ENCODE assay signal across 21 cellular contexts in the genomic region with DNA sequence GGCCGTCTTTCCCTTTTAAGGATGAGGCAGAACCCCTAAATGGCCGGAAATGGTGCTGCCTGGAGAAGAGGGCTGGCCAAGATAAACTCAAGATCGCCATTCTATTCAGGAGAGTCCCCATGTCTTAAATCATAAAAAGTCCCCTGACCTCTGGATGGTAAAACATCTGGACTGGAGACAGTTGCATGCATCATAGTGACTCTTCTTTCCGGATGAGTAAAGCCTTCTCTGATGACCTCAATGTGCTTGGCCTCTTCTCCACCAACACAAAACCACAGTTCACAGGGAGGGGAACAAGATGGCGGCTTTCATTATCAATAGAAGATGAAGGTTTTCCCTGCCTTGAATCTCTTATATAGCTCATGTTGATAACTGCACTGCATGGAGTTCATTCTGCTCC. TPM values are rescaled to one million over a fixed set of nuclear protein-coding genes. Genes with fewer than 3 reads are reported as not detected.
DNase-seq lines count a peak whose midpoint lies in the region; ATAC-seq and TF ChIP-seq lines count a peak whose summit lies in the region.
"Had no signal": no experiment of that assay in that cellular context is flagged by ENCODE, and none has a peak within 500 bp of the region (broad histone marks: within the 10 kb centered on the region; RNA-seq: fewer than 3 reads in every experiment).

No MANE protein-coding gene starts in this region.

- no peaks in the 10 kb centered on the region for H3K36me3 Mint-ChIP-seq in activated CD8-positive, alpha-beta T cell treated with anti-CD3 and anti-CD28 coated beads for 36 hours (ENCODE audit: low read depth)
- H3K36me3 Mint-ChIP-seq in activated CD8-positive, alpha-beta T cell treated with anti-CD3 and anti-CD28 coated beads, Interleukin-2, amount 10 ng/mL, durations not matched to agents 7 days and 5 days (ENCODE audit: low read depth): no peaks in the 10 kb centered on the region

- CTCF ChIA-PET in activated CD8-positive, alpha-beta T cell treated with anti-CD3 and anti-CD28 coated beads for 36 hours (lab: Charles Lee): interaction anchor here (1.0 to 1.5 kb wide), 2 partner anchors 26 to 202 kb away, joined by 3 read pairs; no protein-coding TSS in a partner anchor
- CTCF ChIA-PET in activated CD8-positive, alpha-beta T cell treated with anti-CD3 and anti-CD28 coated beads, Interleukin-2, amount 10 ng/mL, durations not matched to agents 7 days and 5 days (lab: Charles Lee): no interaction called here

- DNase-seq in activated CD8-positive, alpha-beta T cell treated with anti-CD3 and anti-CD28 coated beads for 36 hours: peak; percentile 25
- DNase-seq in activated CD8-positive, alpha-beta T cell treated with anti-CD3 and anti-CD28 coated beads, Interleukin-2, amount 10 ng/mL, durations not matched to agents 7 days and 5 days: no peak
- DNase-seq in HT1080 (ENCODE audit: low read depth): peak; percentile 79
- peak; percentile 83 for DNase-seq in choroid plexus epithelial cell (ENCODE audit: low read depth)
- DNase-seq in stimulated activated naive CD8-positive, alpha-beta T cell treated with anti-CD3 and anti-CD28 coated beads, Interleukin-15, amount 100 ng/mL, for 72 hours: no peak
- DNase-seq in Right ventricle myocardium inferior (ENCODE audit: missing footprints): no peak
- DNase-seq in activated naive CD4-positive, alpha-beta T cell (lab: John Stamatoyannopoulos, UW): no peak
- DNase-seq: ACHN; activated gamma-delta T cell; Caco-2; erythroblast; left colon; mucosa of descending colon; NCI-H187; NCI-H510A treated with DMSO at 0.1 percent for 48 hours; nucleus accumbens; stimulated activated CD4-positive, alpha-beta T cell treated with anti-CD3 and anti-CD28 coated beads, Interleukin-4, amount 100 ng/mL, for 1 hour; tibial artery had no signal

- H3K27me3 Mint-ChIP-seq in activated CD8-positive, alpha-beta T cell treated with anti-CD3 and anti-CD28 coated beads for 36 hours: peaks cover 48% of the 10 kb centered on the region
- peaks cover 50% of the 10 kb centered on the region for H3K27me3 Mint-ChIP-seq in activated CD8-positive, alpha-beta T cell treated with anti-CD3 and anti-CD28 coated beads, Interleukin-2, amount 10 ng/mL, durations not matched to agents 7 days and 5 days (ENCODE audit: low read depth)
- H3K27me3 Mint-ChIP-seq in stimulated activated naive CD8-positive, alpha-beta T cell treated with anti-CD3 and anti-CD28 coated beads, Interleukin-15, amount 100 ng/mL, for 72 hours: peaks cover 74% of the 10 kb centered on the region

- H3K4me3 ChIP-seq in choroid plexus epithelial cell (ENCODE audit: low read depth, low read length): no peak overlapping the region
- H3K4me3 ChIP-seq: mucosa of descending colon, tibial artery had no signal

- intact Hi-C loops in activated CD8-positive, alpha-beta T cell treated with anti-CD3 and anti-CD28 coated beads for 36 hours (cut with micrococcal nuclease): no loop called here
- intact Hi-C loops in Right ventricle myocardium inferior (cut with DNase I): no loop called here

- no peak for TF ChIP-seq CTCF in activated CD8-positive, alpha-beta T cell treated with anti-CD3 and anti-CD28 coated beads for 36 hours (IDR thresholded peaks at IDR 0.05)
- no peak for TF ChIP-seq CTCF in choroid plexus epithelial cell (conservative IDR thresholded peaks at IDR 0.05; ENCODE audit: low read depth, low read length)

- TF ChIP-seq POLR2A in GM18505 (IDR thresholded peaks at IDR 0.05; ENCODE audit: borderline replicate concordance, extremely low read depth, insufficient read depth, insufficient read length): no peak

- H3K9me3 Mint-ChIP-seq in activated CD8-positive, alpha-beta T cell treated with anti-CD3 and anti-CD28 coated beads for 36 hours: no peaks in the 10 kb centered on the region
- H3K9me3 Mint-ChIP-seq in activated CD8-positive, alpha-beta T cell treated with anti-CD3 and anti-CD28 coated beads, Interleukin-2, amount 10 ng/mL, durations not matched to agents 7 days and 5 days (ENCODE audit: insufficient read depth): no peaks in the 10 kb centered on the region
- H3K9me3 Mint-ChIP-seq in stimulated activated naive CD8-positive, alpha-beta T cell treated with anti-CD3 and anti-CD28 coated beads, Interleukin-15, amount 100 ng/mL, for 72 hours: no peaks in the 10 kb centered on the region
- H3K9me3 Mint-ChIP-seq: dendritic cell treated with granulocyte-macrophage colony-stimulating factor and Interleukin-4, amounts not matched to agents 40 ng/mL and 50 ng/mL, for 4 days had no signal

- no peak overlapping the region for H3K4me3 Mint-ChIP-seq in activated CD8-positive, alpha-beta T cell treated with anti-CD3 and anti-CD28 coated beads for 36 hours
- no peak overlapping the region for H3K4me3 Mint-ChIP-seq in activated CD8-positive, alpha-beta T cell treated with anti-CD3 and anti-CD28 coated beads, Interleukin-2, amount 10 ng/mL, durations not matched to agents 7 days and 5 days
- no peak overlapping the region for H3K4me3 Mint-ChIP-seq in stimulated activated naive CD8-positive, alpha-beta T cell treated with anti-CD3 and anti-CD28 coated beads, Interleukin-15, amount 100 ng/mL, for 72 hours
- H3K4me3 Mint-ChIP-seq: dendritic cell treated with granulocyte-macrophage colony-stimulating factor and Interleukin-4, amounts not matched to agents 40 ng/mL and 50 ng/mL, for 4 days had no signal

- POLR2A ChIA-PET in activated CD8-positive, alpha-beta T cell treated with anti-CD3 and anti-CD28 coated beads for 36 hours (lab: Charles Lee): no interaction called here
- POLR2A ChIA-PET in activated CD8-positive, alpha-beta T cell treated with anti-CD3 and anti-CD28 coated beads, Interleukin-2, amount 10 ng/mL, durations not matched to agents 7 days and 5 days (lab: Charles Lee): no interaction called here

- peak; percentile 59 for ATAC-seq in activated CD8-positive, alpha-beta T cell treated with anti-CD3 and anti-CD28 coated beads for 36 hours
- no peak for ATAC-seq in activated CD8-positive, alpha-beta T cell treated with anti-CD3 and anti-CD28 coated beads, Interleukin-2, amount 10 ng/mL, durations not matched to agents 7 days and 5 days
- ATAC-seq in stimulated activated naive CD8-positive, alpha-beta T cell treated with anti-CD3 and anti-CD28 coated beads, Interleukin-15, amount 100 ng/mL, for 72 hours: peak; percentile 31
- ATAC-seq in GM18505 (IDR thresholded peaks at IDR 0.05; ENCODE audit: unreplicated experiment) (no peak), Right ventricle myocardium inferior (no peak)
- ATAC-seq: left colon, mucosa of descending colon, sciatic nerve had no signal

- H3K27ac Mint-ChIP-seq in activated CD8-positive, alpha-beta T cell treated with anti-CD3 and anti-CD28 coated beads for 36 hours: no peak overlapping the region
- no peak overlapping the region for H3K27ac Mint-ChIP-seq in activated CD8-positive, alpha-beta T cell treated with anti-CD3 and anti-CD28 coated beads, Interleukin-2, amount 10 ng/mL, durations not matched to agents 7 days and 5 days
- H3K27ac Mint-ChIP-seq in stimulated activated naive CD8-positive, alpha-beta T cell treated with anti-CD3 and anti-CD28 coated beads, Interleukin-15, amount 100 ng/mL, for 72 hours: no peak overlapping the region
- H3K27ac Mint-ChIP-seq: dendritic cell treated with granulocyte-macrophage colony-stimulating factor and Interleukin-4, amounts not matched to agents 40 ng/mL and 50 ng/mL, for 4 days had no signal

- H3K4me1 Mint-ChIP-seq in activated CD8-positive, alpha-beta T cell treated with anti-CD3 and anti-CD28 coated beads for 36 hours (ENCODE audit: low read depth): peaks cover 19% of the 10 kb centered on the region
- peaks cover 21% of the 10 kb centered on the region for H3K4me1 Mint-ChIP-seq in activated CD8-positive, alpha-beta T cell treated with anti-CD3 and anti-CD28 coated beads, Interleukin-2, amount 10 ng/mL, durations not matched to agents 7 days and 5 days (ENCODE audit: low read depth)
- peaks cover 28% of the 10 kb centered on the region for H3K4me1 Mint-ChIP-seq in stimulated activated naive CD8-positive, alpha-beta T cell treated with anti-CD3 and anti-CD28 coated beads, Interleukin-15, amount 100 ng/mL, for 72 hours

RNA-seq across cellular contexts. Expression of gene H6PD, which starts 27.5 kb away (rescaled TPM):
- total RNA-seq in activated CD8-positive, alpha-beta T cell treated with anti-CD3 and anti-CD28 coated beads for 36 hours: 1 to 10 TPM; 7.5 to 7.8 TPM
- total RNA-seq in activated CD8-positive, alpha-beta T cell treated with anti-CD3 and anti-CD28 coated beads, Interleukin-2, amount 10 ng/mL, durations not matched to agents 7 days and 5 days: 10 to 100 TPM in 1 of 2 experiments, 1 to 10 TPM in 1; 9.7 to 10.2 TPM
- 5.6 and 7.3 TPM in 2 replicates for total RNA-seq in HT1080 (2014; rRNA removed; shearing (Covaris generic))
- 16.8 and 18.5 TPM in 2 replicates for polyA plus RNA-seq in HT1080 (2015; cell fraction: cytosol; rRNA removed)
- 25.8 and 30.7 TPM in 2 replicates for polyA plus RNA-seq in HT1080 (2015; cell fraction: nucleus; rRNA removed)
- 18.7 TPM for total RNA-seq in Right ventricle myocardium inferior

Comparison
In these comparisons a context has a peak if more than half of its experiments do, and no peak if none do; other contexts are left out.
1. ATAC-seq: peak in activated CD8-positive, alpha-beta T cell treated with anti-CD3 and anti-CD28 coated beads for 36 hours (single experiment) and stimulated activated naive CD8-positive, alpha-beta T cell treated with anti-CD3 and anti-CD28 coated beads, Interleukin-15, amount 100 ng/mL, for 72 hours (single experiment); none in activated CD8-positive, alpha-beta T cell treated with anti-CD3 and anti-CD28 coated beads, Interleukin-2, amount 10 ng/mL, durations not matched to agents 7 days and 5 days (single experiment), GM18505 (single experiment) and Right ventricle myocardium inferior (single experiment).
2. DNase-seq: peak in activated CD8-positive, alpha-beta T cell treated with anti-CD3 and anti-CD28 coated beads for 36 hours (single experiment), HT1080 (single experiment) and choroid plexus epithelial cell (single experiment); none in activated CD8-positive, alpha-beta T cell treated with anti-CD3 and anti-CD28 coated beads, Interleukin-2, amount 10 ng/mL, durations not matched to agents 7 days and 5 days (single experiment), stimulated activated naive CD8-positive, alpha-beta T cell treated with anti-CD3 and anti-CD28 coated beads, Interleukin-15, amount 100 ng/mL, for 72 hours (0 of 2), Right ventricle myocardium inferior (single experiment) and activated naive CD4-positive, alpha-beta T cell (0 of 4).